Comparison of ENCODE assay signal across 8 cellular contexts in the genomic region with DNA sequence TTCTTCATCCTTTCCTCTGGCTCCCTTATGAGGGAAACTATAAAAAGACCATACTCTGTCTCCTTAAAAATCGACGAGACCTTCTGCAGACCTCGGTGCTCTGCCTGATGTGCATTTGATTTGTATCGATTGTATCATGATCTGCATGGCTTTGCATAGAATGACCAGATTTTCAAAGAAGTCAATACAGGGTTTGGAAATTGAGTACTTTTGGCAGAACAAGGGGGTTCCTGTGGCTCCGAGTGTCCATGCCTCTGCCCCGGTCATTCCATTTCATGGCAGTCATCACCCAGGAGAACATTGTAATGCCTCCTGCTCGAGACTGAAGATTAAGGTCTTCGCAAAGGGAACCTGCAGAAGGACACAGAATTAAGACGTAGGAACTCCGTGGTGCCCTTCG. TPM values are rescaled to one million over a fixed set of nuclear protein-coding genes. Genes with fewer than 3 reads are reported as not detected.
DNase-seq lines count a peak whose midpoint lies in the region; ATAC-seq and TF ChIP-seq lines count a peak whose summit lies in the region.

No MANE protein-coding gene starts in this region.

- H2BK12ac ChIP-seq in trophoblast cell (ENCODE audit: low read length) = no peak overlapping the region

- H3K23ac ChIP-seq in trophoblast cell (ENCODE audit: low read length) = no peak overlapping the region

- H3K4ac ChIP-seq in trophoblast cell (ENCODE audit: low read depth, low read length) = peak overlapping the region; percentile 75

- CTCF ChIA-PET in activated CD8-positive, alpha-beta memory T cell treated with anti-CD3 and anti-CD28 coated beads, Interleukin-2, amount 10 ng/mL, durations not matched to agents 7 days and 5 days (lab: Charles Lee) = interaction anchor here (0.9 to 2.5 kb wide), 10 partner anchors 10 to 91 kb away, joined by 4 to 11 read pairs (median 6); no protein-coding TSS in a partner anchor

- H4K8ac ChIP-seq in trophoblast cell (ENCODE audit: low read depth, low read length) = peak overlapping the region; percentile 90

- no peaks in the 10 kb centered on the region for H3K9me3 Mint-ChIP-seq in activated CD8-positive, alpha-beta memory T cell treated with anti-CD3 and anti-CD28 coated beads, Interleukin-2, amount 10 ng/mL, durations not matched to agents 7 days and 5 days (ENCODE audit: low read depth)

- H2BK120ac ChIP-seq in trophoblast cell (ENCODE audit: insufficient read depth, low read length, poor library complexity) = no peak overlapping the region

- peak overlapping the region; percentile 49 for H3K27ac ChIP-seq in trophoblast cell (ENCODE audit: low read depth, low read length)

- peak overlapping the region; percentile 82 for H3K4me2 ChIP-seq in trophoblast cell (ENCODE audit: low read length)

- peaks cover 15% of the 10 kb centered on the region for H3K79me1 ChIP-seq in trophoblast cell (ENCODE audit: low read length)

- H3K36me3 ChIP-seq in trophoblast cell (ENCODE audit: control insufficient read depth in 1 of 2, insufficient read depth in 2 of 2, low read length in 2 of 2) = peaks cover 19% of the 10 kb centered on the region in 2 experiments

- H2AK5ac ChIP-seq in trophoblast cell (ENCODE audit: low read length) = peak overlapping the region; percentile 32

- peak overlapping the region; percentile 90 for H3K9ac ChIP-seq in trophoblast cell (ENCODE audit: low read length)

- peak overlapping the region; percentile 82 for H3K4me3 ChIP-seq in trophoblast cell (ENCODE audit: low read depth, low read length)

- no peaks in the 10 kb centered on the region for H3K27me3 Mint-ChIP-seq in activated CD8-positive, alpha-beta memory T cell treated with anti-CD3 and anti-CD28 coated beads, Interleukin-2, amount 10 ng/mL, durations not matched to agents 7 days and 5 days

- H3K4me1 ChIP-seq in trophoblast cell (ENCODE audit: control insufficient read depth in 1 of 2, insufficient read depth in 2 of 2, low read length in 2 of 2) = peaks cover 12 to 14% of the 10 kb centered on the region in 2 experiments

- no peak overlapping the region for H3K18ac ChIP-seq in trophoblast cell (ENCODE audit: low read length)

- H3K14ac ChIP-seq in trophoblast cell (ENCODE audit: low read length) = peak overlapping the region; percentile 87

- H3K27me3 ChIP-seq in trophoblast cell (ENCODE audit: insufficient read depth, low read length) = no peaks in the 10 kb centered on the region

- no peak overlapping the region for H2BK5ac ChIP-seq in trophoblast cell (ENCODE audit: low read depth, low read length, poor library complexity)

- TF ChIP-seq POLR2A in erythroblast (IDR thresholded peaks at IDR 0.05; ENCODE audit: low read length) = no peak

- H3K9me3 ChIP-seq in trophoblast cell (ENCODE audit: insufficient read depth, low read depth, low read length) = peaks cover 6% of the 10 kb centered on the region

- peaks cover 51% of the 10 kb centered on the region for H3K36me3 Mint-ChIP-seq in activated CD8-positive, alpha-beta memory T cell treated with anti-CD3 and anti-CD28 coated beads, Interleukin-2, amount 10 ng/mL, durations not matched to agents 7 days and 5 days

- H3K79me2 ChIP-seq in trophoblast cell (ENCODE audit: control insufficient read depth, insufficient read depth, low read length, poor library complexity) = peaks cover 7% of the 10 kb centered on the region

- H4K12ac ChIP-seq in trophoblast cell (ENCODE audit: low read depth, low read length) = peak overlapping the region; percentile 60

- no CpG with 5 or more reads among the region's 11 CpGs for WGBS in trophoblast cell (ENCODE audit: extremely low coverage, insufficient coverage, insufficient read length)

- DNase-seq in activated CD8-positive, alpha-beta memory T cell treated with anti-CD3 and anti-CD28 coated beads, Interleukin-2, amount 10 ng/mL, durations not matched to agents 7 days and 5 days = no peak
- DNase-seq in activated CD8-positive, alpha-beta memory T cell treated with anti-CD3 and anti-CD28 coated beads, Interleukin-2, amount 50 U/mL, for 48 hours = no peak
- DNase-seq in RKO (ENCODE audit: low spot score) = peak; percentile 63
- DNase-seq in erythroblast (lab: John Stamatoyannopoulos, UW) = peak; percentile 49 to 61
- peak in 1 of 2 donors; percentile 43 for DNase-seq in trophoblast cell
- no peak for DNase-seq in KBM-7
- no peak for DNase-seq in NCI-H526 treated with DMSO at 0.1 percent for 48 hours (lab: John Stamatoyannopoulos, UW)
- no peak for DNase-seq in NCI-H524 (lab: John Stamatoyannopoulos, UW)

- ATAC-seq in activated CD8-positive, alpha-beta memory T cell treated with anti-CD3 and anti-CD28 coated beads, Interleukin-2, amount 10 ng/mL, durations not matched to agents 7 days and 5 days = no peak

- peak overlapping the region; percentile 89 for H4K91ac ChIP-seq in trophoblast cell (ENCODE audit: low read depth, low read length)

- in situ Hi-C loops in KBM-7 (cut with MboI; ENCODE audit: low pct_unique_long_range_greater_than_20kb, low sequenced_read_pairs) = no loop called here

- peak overlapping the region; percentile 93 for H3K27ac Mint-ChIP-seq in activated CD8-positive, alpha-beta memory T cell treated with anti-CD3 and anti-CD28 coated beads, Interleukin-2, amount 10 ng/mL, durations not matched to agents 7 days and 5 days

- H2AFZ ChIP-seq in trophoblast cell (ENCODE audit: insufficient read depth, low read length, poor library complexity) = peak overlapping the region; percentile 89

- peak overlapping the region; percentile 96 for H3K4me3 Mint-ChIP-seq in activated CD8-positive, alpha-beta memory T cell treated with anti-CD3 and anti-CD28 coated beads, Interleukin-2, amount 10 ng/mL, durations not matched to agents 7 days and 5 days

- peaks cover 55% of the 10 kb centered on the region for H3K4me1 Mint-ChIP-seq in activated CD8-positive, alpha-beta memory T cell treated with anti-CD3 and anti-CD28 coated beads, Interleukin-2, amount 10 ng/mL, durations not matched to agents 7 days and 5 days

RNA-seq across cellular contexts. Expression of a gene that starts 0.7 kb away (rescaled TPM):
- total RNA-seq in activated CD8-positive, alpha-beta memory T cell treated with anti-CD3 and anti-CD28 coated beads, Interleukin-2, amount 10 ng/mL, durations not matched to agents 7 days and 5 days = 100 to 1,000 TPM; 117 to 129 TPM
- polyA plus RNA-seq in trophoblast cell (2013) = 23.1 and 23.8 TPM in 2 replicates

RNA-seq across cellular contexts. Expression of a gene that starts 4.1 kb away (rescaled TPM):
- 1 to 10 TPM in 1 of 2 experiments, under 1 TPM in 1; 0.41 to 1.7 TPM for total RNA-seq in activated CD8-positive, alpha-beta memory T cell treated with anti-CD3 and anti-CD28 coated beads, Interleukin-2, amount 10 ng/mL, durations not matched to agents 7 days and 5 days
- 1.1 and 1.4 TPM in 2 replicates for polyA plus RNA-seq in trophoblast cell (2013)

RNA-seq across cellular contexts. Expression of a gene that starts 25.6 kb away (rescaled TPM):
- total RNA-seq in activated CD8-positive, alpha-beta memory T cell treated with anti-CD3 and anti-CD28 coated beads, Interleukin-2, amount 10 ng/mL, durations not matched to agents 7 days and 5 days = 100 to 1,000 TPM; 335 to 436 TPM
- polyA plus RNA-seq in trophoblast cell (2013) = 130 and 132 TPM in 2 replicates

RNA-seq across cellular contexts. Expression of a gene that starts 27.1 kb away (rescaled TPM):
- under 1 TPM; 0.09 TPM for total RNA-seq in activated CD8-positive, alpha-beta memory T cell treated with anti-CD3 and anti-CD28 coated beads, Interleukin-2, amount 10 ng/mL, durations not matched to agents 7 days and 5 days
- polyA plus RNA-seq in trophoblast cell (2013) = 0.03 TPM in 2 replicates

Comparison
In these comparisons a context has a peak if more than half of its experiments do, and no peak if none do; other contexts are left out.
1. DNase-seq: peak in RKO (single experiment) and erythroblast (2 of 2); none in activated CD8-positive, alpha-beta memory T cell treated with anti-CD3 and anti-CD28 coated beads, Interleukin-2, amount 10 ng/mL, durations not matched to agents 7 days and 5 days (single experiment), activated CD8-positive, alpha-beta memory T cell treated with anti-CD3 and anti-CD28 coated beads, Interleukin-2, amount 50 U/mL, for 48 hours (single experiment), KBM-7 (single experiment), NCI-H526 treated with DMSO at 0.1 percent for 48 hours (single experiment) and NCI-H524 (0 of 2).